ENCODE assay signal across 37 cellular contexts in the genomic region with DNA sequence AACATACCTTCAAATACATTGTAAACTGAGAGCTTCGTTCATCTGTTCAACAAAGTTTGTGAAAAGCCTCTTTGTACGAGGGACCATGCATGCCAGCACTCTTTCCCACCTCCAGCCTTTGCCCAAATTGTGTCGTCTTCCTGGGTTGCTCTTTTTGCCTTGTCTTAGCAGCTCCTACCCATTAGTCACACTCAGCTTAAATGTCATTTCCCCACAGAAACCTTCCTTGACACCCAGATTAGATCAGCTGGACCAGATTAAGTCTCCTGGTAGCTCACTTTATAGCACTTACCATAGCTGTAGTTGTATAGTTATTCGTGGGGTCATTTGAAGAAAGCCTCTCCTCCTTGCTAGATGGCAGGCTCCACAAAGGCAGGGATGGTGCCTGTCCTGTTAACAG.
"Had no signal": no experiment of that assay in that cellular context is flagged by ENCODE, and none has a peak within 500 bp of the region (broad histone marks: within the 10 kb centered on the region; RNA-seq: fewer than 3 reads in every experiment).

No MANE protein-coding gene starts in this region.

- H3K27me3 ChIP-seq: brain microvascular endothelial cell, Peyer's patch, SJSA1 had no signal

- H3K27ac ChIP-seq: brain microvascular endothelial cell, Peyer's patch, SJSA1, VCaP had no signal

- H3K36me3 Mint-ChIP-seq: activated naive CD4-positive, alpha-beta T cell treated with anti-CD3 and anti-CD28 coated beads, Interleukin-2, amount 50 U/mL, for 24 hours had no signal

- H3K9me3 Mint-ChIP-seq: activated B cell treated with CpG ODN at 0.5 μM for 24 hours; activated naive CD4-positive, alpha-beta T cell treated with anti-CD3 and anti-CD28 coated beads, Interleukin-2, amount 50 U/mL, for 24 hours; activated T-helper 2 cell treated with anti-CD3 and anti-CD28 coated beads, Interferon-gamma antibody, Interleukin-2, Interleukin-4, amounts not matched to agents 10 μg/mL and 5 μg/mL and 100 μg/mL, durations not matched to agents 14 hours and 24 hours and 36 hours; T-helper 1 cell treated with Interleukin-12 subunit alpha and Interleukin-12 subunit beta and Interleukin-4 antibody, amounts not matched to agents 30 μg/mL and 1 μg/mL, for 36 hours had no signal

- H3K9ac ChIP-seq: SK-N-SH had no signal

- H3K9me3 ChIP-seq: Peyer's patch, SJSA1, SK-N-SH had no signal

- H3K4me3 Mint-ChIP-seq: activated B cell treated with CpG ODN at 0.5 μM for 24 hours; activated naive CD4-positive, alpha-beta T cell treated with anti-CD3 and anti-CD28 coated beads, Interleukin-2, amount 50 U/mL, for 24 hours; T-helper 1 cell treated with Interleukin-12 subunit alpha and Interleukin-12 subunit beta and Interleukin-4 antibody, amounts not matched to agents 30 μg/mL and 1 μg/mL, for 36 hours had no signal

- H3K27me3 Mint-ChIP-seq: activated B cell treated with CpG ODN at 0.5 μM for 24 hours; activated naive CD4-positive, alpha-beta T cell treated with anti-CD3 and anti-CD28 coated beads, Interleukin-2, amount 50 U/mL, for 24 hours had no signal

- H3K36me3 ChIP-seq: brain microvascular endothelial cell, Peyer's patch, SJSA1 had no signal

- H3K27ac Mint-ChIP-seq: activated B cell treated with CpG ODN at 0.5 μM for 24 hours; activated naive CD4-positive, alpha-beta T cell treated with anti-CD3 and anti-CD28 coated beads, Interleukin-2, amount 50 U/mL, for 24 hours; activated T-helper 2 cell treated with anti-CD3 and anti-CD28 coated beads, Interferon-gamma antibody, Interleukin-2, Interleukin-4, amounts not matched to agents 10 μg/mL and 5 μg/mL and 100 μg/mL, durations not matched to agents 14 hours and 24 hours and 36 hours; T-helper 1 cell treated with Interleukin-12 subunit alpha and Interleukin-12 subunit beta and Interleukin-4 antibody, amounts not matched to agents 30 μg/mL and 1 μg/mL, for 36 hours had no signal

- H3K4me3 ChIP-seq: Peyer's patch, SJSA1 had no signal

- H3K4me1 ChIP-seq: Peyer's patch, SJSA1 had no signal

- ATAC-seq: PC-3 had no signal

- DNase-seq: activated B cell treated with CpG ODN at 0.5 μM for 24 hours; activated CD4-positive, alpha-beta T cell treated with anti-CD3 and anti-CD28 coated beads for 48 hours; activated CD4-positive, alpha-beta T cell treated with anti-CD3 and anti-CD28 coated beads, Interleukin-2, amount 50 U/mL, for 4 hours; activated CD4-positive, CD25-positive, alpha-beta regulatory T cell treated with anti-CD3 and anti-CD28 coated beads, Interleukin-2, amount 50 U/mL, for 72 hours; activated CD8-positive, alpha-beta memory T cell treated with anti-CD3 and anti-CD28 coated beads, Interleukin-2, amount 50 U/mL, for 4 hours; activated gamma-delta T cell; activated naive CD4-positive, alpha-beta T cell treated with Interleukin-2 at 50 U/mL for 16 hours; activated T-cell treated with anti-CD3 and anti-CD28 coated beads for 4 hours; activated T-cell treated with anti-CD3 and anti-CD28 coated beads, Interleukin-2, amount 50 U/mL, for 48 hours; amniotic stem cell; aorta; brain microvascular endothelial cell; central memory CD4-positive, alpha-beta T cell; IMR-90; Karpas-422; KBM-7; NCI-H1105; NCI-H1436; NCI-H1694; NCI-H1930; NCI-H2081 treated with DMSO at 0.1 percent for 48 hours; NCI-H226; NCI-H446 treated with DMSO at 0.1 percent for 48 hours; NCI-H524; NCI-H69; NK-92 treated with Interleukin-12 subunit alpha and Interleukin-12 subunit beta, amount 100 ng/mL, for 24 hours; PC-3; Peyer's patch; RPMI8226; SHP77 treated with DMSO at 0.1 percent for 48 hours; SK-N-SH; T-helper 9 cell had no signal
